In genomic region chr2:68806511-68807109, GRCh38 we compare ENCODE assay signal across 13 cellular contexts.
DNase-seq lines count a peak whose midpoint lies in the region; ATAC-seq, FAIRE-seq and TF ChIP-seq lines count a peak whose summit lies in the region.
"Had no signal": no experiment of that assay in that cellular context is flagged by ENCODE, and none has a peak within 500 bp of the region (broad histone marks: within the 10 kb centered on the region; RNA-seq: fewer than 3 reads in every experiment).

No MANE protein-coding gene starts in this region.

- TF ChIP-seq CTCF in A549 (IDR thresholded peaks at IDR 0.05) = no peak

- peak overlapping the region; percentile 44 for H3K27ac Mint-ChIP-seq in activated naive CD8-positive, alpha-beta T cell treated with anti-CD3 and anti-CD28 coated beads, Interleukin-2, amount 50 U/mL, for 24 hours

- no peak for TF ChIP-seq POLR2A in A549 (IDR thresholded peaks at IDR 0.05; ENCODE audit: low read length)

- H3K4me2 ChIP-seq in A549 = no peak overlapping the region

- in situ Hi-C loops in G401 (cut with HindIII; ENCODE audit: low sequenced_read_pairs) = no loop called here

- H3K9me3 Mint-ChIP-seq in activated naive CD8-positive, alpha-beta T cell treated with anti-CD3 and anti-CD28 coated beads, Interleukin-2, amount 50 U/mL, for 24 hours = no peaks in the 10 kb centered on the region
- H3K9me3 Mint-ChIP-seq: dendritic cell treated with granulocyte-macrophage colony-stimulating factor and Interleukin-4, amounts not matched to agents 40 ng/mL and 50 ng/mL, for 4 days had no signal

- TF ChIP-seq RAD21 in A549 (conservative IDR thresholded peaks at IDR 0.05 in 1 of 2, IDR thresholded peaks at IDR 0.05 in 1 of 2) = no peak

- peaks cover 45% of the 10 kb centered on the region for H3K4me1 Mint-ChIP-seq in activated naive CD8-positive, alpha-beta T cell treated with anti-CD3 and anti-CD28 coated beads, Interleukin-2, amount 50 U/mL, for 24 hours

- no peak for ATAC-seq in A549
- ATAC-seq in activated naive CD8-positive, alpha-beta T cell treated with anti-CD3 and anti-CD28 coated beads, Interleukin-2, amount 50 U/mL, for 24 hours = no peak
- ATAC-seq in HG03025 (IDR thresholded peaks at IDR 0.05; ENCODE audit: low FRiP score, unreplicated experiment) = no peak

- POLR2A ChIA-PET in A549 (lab: Yijun Ruan, JAX) = no interaction called here

- no peak overlapping the region for H3K4me3 Mint-ChIP-seq in activated naive CD8-positive, alpha-beta T cell treated with anti-CD3 and anti-CD28 coated beads, Interleukin-2, amount 50 U/mL, for 24 hours
- H3K4me3 Mint-ChIP-seq: dendritic cell treated with granulocyte-macrophage colony-stimulating factor and Interleukin-4, amounts not matched to agents 40 ng/mL and 50 ng/mL, for 4 days had no signal

- peaks cover 58% of the 10 kb centered on the region for H3K36me3 Mint-ChIP-seq in activated naive CD8-positive, alpha-beta T cell treated with anti-CD3 and anti-CD28 coated beads, Interleukin-2, amount 50 U/mL, for 24 hours (ENCODE audit: low read depth)

- 83% methylated on average over 12 of the region's 12 CpGs for WGBS in A549 (ENCODE audit: missing lambda C conversion rate)

- no peak overlapping the region for H3K27ac ChIP-seq in A549
- H3K27ac ChIP-seq: C4-2B had no signal

- DNase-seq in A549 (ENCODE audit: low read depth in 1 of 2, low spot score in 1 of 2) = no peak
- DNase-seq in H4 (ENCODE audit: low spot score) = peak; percentile 73
- DNase-seq in activated naive CD8-positive, alpha-beta T cell treated with anti-CD3 and anti-CD28 coated beads, Interleukin-2, amount 50 U/mL, for 24 hours = no peak
- DNase-seq in fibroblast of the conjunctiva (ENCODE audit: low read depth) = peak; percentile 38
- no peak for DNase-seq in G401 (ENCODE audit: low spot score)
- DNase-seq in NCI-H526 (lab: John Stamatoyannopoulos, UW) = no peak
- DNase-seq in NCI-H526 treated with DMSO at 0.1 percent for 48 hours (lab: John Stamatoyannopoulos, UW) = no peak
- DNase-seq: activated T-cell treated with anti-CD3 and anti-CD28 coated beads, Interleukin-2, amount 50 U/mL, for 1 hour; small intestine had no signal

- FAIRE-seq in A549 (lab: Jason Lieb, UNC) = no peak
- FAIRE-seq: GM19239, small intestine had no signal

- H3K9me3 ChIP-seq in A549 = no peaks in the 10 kb centered on the region

- TF ChIP-seq EP300 in A549 (IDR thresholded peaks at IDR 0.05) = no peak

- H3K4me3 ChIP-seq in A549 = no peak overlapping the region

- CTCF ChIA-PET in A549 (lab: Yijun Ruan, JAX) = interaction anchor here (0.8 to 1.0 kb wide), 2 partner anchors 9 to 11 kb away, joined by 3 to 4 read pairs; no protein-coding TSS in a partner anchor

- 0 out of 3 replicates have a peak, but pooled peaks cover 3% of the 10 kb centered on the region for H3K4me1 ChIP-seq in A549

- H3K27me3 Mint-ChIP-seq in activated naive CD8-positive, alpha-beta T cell treated with anti-CD3 and anti-CD28 coated beads, Interleukin-2, amount 50 U/mL, for 24 hours = no peaks in the 10 kb centered on the region
- H3K27me3 Mint-ChIP-seq: dendritic cell treated with granulocyte-macrophage colony-stimulating factor and Interleukin-4, amounts not matched to agents 40 ng/mL and 50 ng/mL, for 4 days had no signal

TF ChIP-seq in A549, 52 proteins besides CTCF, POLR2A, EP300 and RAD21:
- TF ChIP-seq HOXB5 (CRISPR knock-in tag; IDR thresholded peaks at IDR 0.05) (no peak), KDM1A (IDR thresholded peaks at IDR 0.05; ENCODE audit: low read depth) (no peak), FOSL2 (IDR thresholded peaks at IDR 0.05) (no peak), FOSL2 (CRISPR knock-in tag; IDR thresholded peaks at IDR 0.05) (peak; percentile 26; the same call in 1 of the 2 replicates), ZSCAN20 (CRISPR knock-in tag; IDR thresholded peaks at IDR 0.05) (no peak), NFE2L2 (conservative IDR thresholded peaks at IDR 0.05; ENCODE audit: low read length) (no peak)

Comparison
In these comparisons a context has a peak if more than half of its experiments do, and no peak if none do; other contexts are left out.
1. DNase-seq: peak in H4 (single experiment) and fibroblast of the conjunctiva (single experiment); none in A549 (0 of 2), activated naive CD8-positive, alpha-beta T cell treated with anti-CD3 and anti-CD28 coated beads, Interleukin-2, amount 50 U/mL, for 24 hours (single experiment), G401 (single experiment), NCI-H526 (0 of 2) and NCI-H526 treated with DMSO at 0.1 percent for 48 hours (single experiment).